In genomic region chr9:23621166-23621565, GRCh38 we compare ENCODE assay signal across 25 cellular contexts.
DNase-seq lines count a peak whose midpoint lies in the region; ATAC-seq and TF ChIP-seq lines count a peak whose summit lies in the region.
"Had no signal": no experiment of that assay in that cellular context is flagged by ENCODE, and none has a peak within 500 bp of the region (broad histone marks: within the 10 kb centered on the region; RNA-seq: fewer than 3 reads in every experiment).

No MANE protein-coding gene starts in this region.

- no peaks in the 10 kb centered on the region for H3K36me3 Mint-ChIP-seq in stimulated activated naive B cell treated with anti-CD40 and anti-IgM and Interleukin-4, amounts not matched to agents 10 μg/mL and 1 μg/mL and 100 μg/mL, for 72 hours
- H3K36me3 Mint-ChIP-seq: CD8-positive, alpha-beta memory T cell; natural killer cell; stimulated activated memory B cell treated with anti-CD40 and anti-IgM and Interleukin-4, amounts not matched to agents 10 μg/mL and 1 μg/mL and 100 μg/mL, for 72 hours had no signal

- WGBS in mesenchymal stem cell: 72% methylated on average over 2 of the region's 2 CpGs

- in situ Hi-C loops in astrocyte of the spinal cord (cut with HindIII; ENCODE audit: low sequenced_read_pairs): no loop called here

- H3K9me3 Mint-ChIP-seq in stimulated activated naive B cell treated with anti-CD40 and anti-IgM and Interleukin-4, amounts not matched to agents 10 μg/mL and 1 μg/mL and 100 μg/mL, for 72 hours: peaks cover 0 to 7% of the 10 kb centered on the region in 2 donors
- H3K9me3 Mint-ChIP-seq: dendritic cell treated with granulocyte-macrophage colony-stimulating factor and Interleukin-4, amounts not matched to agents 40 ng/mL and 50 ng/mL, for 4 days had no signal

- POLR2A ChIA-PET in PC-3 (lab: Charles Lee; ENCODE audit: unreplicated experiment): no interaction called here

- CTCF ChIA-PET in PC-3 (lab: Charles Lee): no interaction called here

- no peak overlapping the region for H3K18ac ChIP-seq in mesenchymal stem cell (ENCODE audit: low read depth in 1 of 2, low read length in 2 of 2)

- no peak overlapping the region for H3K4me3 Mint-ChIP-seq in stimulated activated naive B cell treated with anti-CD40 and anti-IgM and Interleukin-4, amounts not matched to agents 10 μg/mL and 1 μg/mL and 100 μg/mL, for 72 hours
- H3K4me3 Mint-ChIP-seq: CD8-positive, alpha-beta memory T cell; dendritic cell treated with granulocyte-macrophage colony-stimulating factor and Interleukin-4, amounts not matched to agents 40 ng/mL and 50 ng/mL, for 4 days; natural killer cell; stimulated activated memory B cell treated with anti-CD40 and anti-IgM and Interleukin-4, amounts not matched to agents 10 μg/mL and 1 μg/mL and 100 μg/mL, for 72 hours had no signal

- H3K9ac ChIP-seq in BLaER1 treated with 17β-estradiol and CSF1 and Interleukin-3, amounts not matched to agents 10 nM and 100 nM: no peak overlapping the region
- H3K9ac ChIP-seq in PC-3 (ENCODE audit: low read length): peak overlapping the region; percentile 94
- no peak overlapping the region for H3K9ac ChIP-seq in mesenchymal stem cell (ENCODE audit: low read length)

- H2AFZ ChIP-seq in PC-3 (ENCODE audit: low read length) (no peak overlapping the region), mesenchymal stem cell (ENCODE audit: low read depth, low read length) (no peak overlapping the region)

- no peaks in the 10 kb centered on the region for H3K79me2 ChIP-seq in PC-3 (ENCODE audit: low read length)

- H3K4me2 ChIP-seq in BLaER1 treated with 17β-estradiol and CSF1 and Interleukin-3, amounts not matched to agents 10 nM and 100 nM: peak overlapping the region; percentile 21 to 75 (median 46); a peak in 18 of 22 replicates
- H3K4me2 ChIP-seq in PC-3 (ENCODE audit: low read length): peak overlapping the region; percentile 76
- H3K4me2 ChIP-seq in mesenchymal stem cell (ENCODE audit: low read length, poor library complexity, severe bottlenecking): no peak overlapping the region

- no peaks in the 10 kb centered on the region for H4K20me1 ChIP-seq in BLaER1 treated with 17β-estradiol and CSF1 and Interleukin-3, amounts not matched to agents 10 nM and 100 nM
- H4K20me1 ChIP-seq in PC-3 (ENCODE audit: low read length): no peaks in the 10 kb centered on the region

- H2BK5ac ChIP-seq in mesenchymal stem cell (ENCODE audit: low read depth, low read length, poor library complexity, severe bottlenecking): no peak overlapping the region

- no peak overlapping the region for H2AK5ac ChIP-seq in mesenchymal stem cell (ENCODE audit: low read length, severe bottlenecking)

- H3K4me1 Mint-ChIP-seq in stimulated activated naive B cell treated with anti-CD40 and anti-IgM and Interleukin-4, amounts not matched to agents 10 μg/mL and 1 μg/mL and 100 μg/mL, for 72 hours: no peaks in the 10 kb centered on the region
- H3K4me1 Mint-ChIP-seq: CD8-positive, alpha-beta memory T cell; natural killer cell; stimulated activated memory B cell treated with anti-CD40 and anti-IgM and Interleukin-4, amounts not matched to agents 10 μg/mL and 1 μg/mL and 100 μg/mL, for 72 hours had no signal

- H3K4me1 ChIP-seq in BLaER1 treated with 17β-estradiol and CSF1 and Interleukin-3, amounts not matched to agents 10 nM and 100 nM: peaks cover 12 to 21% (median 15%) of the 10 kb centered on the region in 10 experiments; a peak in 19 of 20 replicates
- H3K4me1 ChIP-seq in PC-3 (ENCODE audit: insufficient read depth, low read length) (peaks cover 39% of the 10 kb centered on the region), mesenchymal stem cell (ENCODE audit: control insufficient read depth, insufficient read depth, low read depth, low read length) (no peaks in the 10 kb centered on the region)

- no peak overlapping the region for H3K4ac ChIP-seq in mesenchymal stem cell (ENCODE audit: low read depth in 1 of 2, low read length in 2 of 2)

- DNase-seq in PC-3: peak; percentile 92
- peak; percentile 79 for DNase-seq in astrocyte of the spinal cord (ENCODE audit: low read depth, low spot score)
- DNase-seq in mesenchymal stem cell: peak; percentile 4
- no peak for DNase-seq in stimulated activated naive B cell treated with anti-CD40 and anti-IgM and Interleukin-4, amounts not matched to agents 10 μg/mL and 1 μg/mL and 100 μg/mL, for 72 hours
- DNase-seq in sciatic nerve (ENCODE audit: low spot score): no peak
- no peak for DNase-seq in central memory CD4-positive, alpha-beta T cell
- DNase-seq: activated CD4-positive, alpha-beta T cell treated with anti-CD3 and anti-CD28 coated beads, Interleukin-2, amount 50 U/mL, for 1 hour; activated CD8-positive, alpha-beta memory T cell treated with anti-CD3 and anti-CD28 coated beads, Interleukin-2, amount 50 U/mL, for 4 hours; CD8-positive, alpha-beta memory T cell; foreskin fibroblast; H7; left colon; natural killer cell; NCI-H1105 treated with DMSO at 0.1 percent for 48 hours; NCI-H510A treated with DMSO at 0.1 percent for 48 hours; ovary; Right ventricle myocardium superior; stimulated activated CD4-positive, alpha-beta T cell treated with anti-CD3 and anti-CD28 coated beads, Interleukin-1b, Interleukin-23, amount 100 ng/mL, for 48 hours; T-helper 1 cell had no signal

- no peak overlapping the region for H4K8ac ChIP-seq in mesenchymal stem cell (ENCODE audit: low read length)

- no peak overlapping the region for H4K91ac ChIP-seq in mesenchymal stem cell (ENCODE audit: low read length)

- H3K27me3 ChIP-seq in BLaER1 treated with 17β-estradiol and CSF1 and Interleukin-3, amounts not matched to agents 10 nM and 100 nM: no peaks in the 10 kb centered on the region
- H3K27me3 ChIP-seq in PC-3 (ENCODE audit: low read length): no peaks in the 10 kb centered on the region
- H3K27me3 ChIP-seq in mesenchymal stem cell (ENCODE audit: control insufficient read depth in 1 of 2, insufficient read depth in 1 of 2, low read length in 2 of 2): no peaks in the 10 kb centered on the region
- H3K27me3 ChIP-seq: cardiac muscle cell, ovary had no signal

- intact Hi-C loops in PC-3 (cut with micrococcal nuclease) (loop anchor here (1.0 to 10.0 kb wide), 7 partner anchors 39 to 496 kb away; partner anchors contain the start of gene ELAVL2), sciatic nerve (cut with DNase I) (no loop called here)

- no peak overlapping the region for H2BK15ac ChIP-seq in mesenchymal stem cell (ENCODE audit: low read depth, poor library complexity, severe bottlenecking)

- no peak overlapping the region for H3K27ac Mint-ChIP-seq in stimulated activated naive B cell treated with anti-CD40 and anti-IgM and Interleukin-4, amounts not matched to agents 10 μg/mL and 1 μg/mL and 100 μg/mL, for 72 hours
- H3K27ac Mint-ChIP-seq: CD8-positive, alpha-beta memory T cell; dendritic cell treated with granulocyte-macrophage colony-stimulating factor and Interleukin-4, amounts not matched to agents 40 ng/mL and 50 ng/mL, for 4 days; natural killer cell; stimulated activated memory B cell treated with anti-CD40 and anti-IgM and Interleukin-4, amounts not matched to agents 10 μg/mL and 1 μg/mL and 100 μg/mL, for 72 hours had no signal

- no peaks in the 10 kb centered on the region for H3K79me1 ChIP-seq in mesenchymal stem cell (replicated peaks; ENCODE audit: low read length, poor library complexity, severe bottlenecking)

- H3K9me2 ChIP-seq in PC-3 (replicated peaks; ENCODE audit: low read length): no peaks in the 10 kb centered on the region

- H3K27me3 Mint-ChIP-seq in stimulated activated naive B cell treated with anti-CD40 and anti-IgM and Interleukin-4, amounts not matched to agents 10 μg/mL and 1 μg/mL and 100 μg/mL, for 72 hours: no peaks in the 10 kb centered on the region
- H3K27me3 Mint-ChIP-seq: CD8-positive, alpha-beta memory T cell; dendritic cell treated with granulocyte-macrophage colony-stimulating factor and Interleukin-4, amounts not matched to agents 40 ng/mL and 50 ng/mL, for 4 days; stimulated activated memory B cell treated with anti-CD40 and anti-IgM and Interleukin-4, amounts not matched to agents 10 μg/mL and 1 μg/mL and 100 μg/mL, for 72 hours had no signal

- no peaks in the 10 kb centered on the region for H3K36me3 ChIP-seq in BLaER1 treated with 17β-estradiol and CSF1 and Interleukin-3, amounts not matched to agents 10 nM and 100 nM
- peaks cover 13% of the 10 kb centered on the region for H3K36me3 ChIP-seq in PC-3 (ENCODE audit: low read depth, low read length)
- H3K36me3 ChIP-seq in mesenchymal stem cell (ENCODE audit: control insufficient read depth in 1 of 2, insufficient read depth in 2 of 2, low read depth in 1 of 2, low read length in 2 of 2): no peaks in the 10 kb centered on the region
- H3K36me3 ChIP-seq: cardiac muscle cell, ovary, thoracic aorta had no signal

- H3F3A ChIP-seq in PC-3 (ENCODE audit: low read length, unreplicated experiment): peaks cover 5% of the 10 kb centered on the region

- no peak for TF ChIP-seq CTCF in PC-3 (conservative IDR thresholded peaks at IDR 0.05; ENCODE audit: low read depth, low read length)
- TF ChIP-seq CTCF in astrocyte of the spinal cord (IDR thresholded peaks at IDR 0.05; ENCODE audit: low read depth, low read length): no peak

- no TSS peak for BruUV-seq in PC-3 (replicated peaks; lab: Mats Ljungman, UMichigan)

- H3K9me3 ChIP-seq in BLaER1 treated with 17β-estradiol and CSF1 and Interleukin-3, amounts not matched to agents 10 nM and 100 nM (replicated peaks in 1 of 11): no peaks in the 10 kb centered on the region; a peak in 2 of 22 replicates
- H3K9me3 ChIP-seq in PC-3 (ENCODE audit: low read length) (no peaks in the 10 kb centered on the region), mesenchymal stem cell (ENCODE audit: control insufficient read depth, low read length) (no peaks in the 10 kb centered on the region)
- H3K9me3 ChIP-seq: ovary, thoracic aorta had no signal

- H3K4me3 ChIP-seq in BLaER1 treated with 17β-estradiol and CSF1 and Interleukin-3, amounts not matched to agents 10 nM and 100 nM: no peak overlapping the region
- H3K4me3 ChIP-seq in PC-3 (ENCODE audit: low read length): 0 out of 2 replicates have a peak overlapping the region, but pooled peaks have one; percentile 20
- H3K4me3 ChIP-seq in astrocyte of the spinal cord (ENCODE audit: low read depth, low read length): no peak overlapping the region
- no peak overlapping the region for H3K4me3 ChIP-seq in mesenchymal stem cell (ENCODE audit: insufficient read depth in 1 of 2, low read depth in 1 of 2, low read length in 2 of 2)
- H3K4me3 ChIP-seq: cardiac muscle cell, ovary, thoracic aorta had no signal

- no peak overlapping the region for H3K14ac ChIP-seq in mesenchymal stem cell (ENCODE audit: low read length in 2 of 2)

- H3K23ac ChIP-seq in mesenchymal stem cell (ENCODE audit: low read length in 2 of 2): no peak overlapping the region

- H2BK120ac ChIP-seq in mesenchymal stem cell (ENCODE audit: low read depth, low read length): no peak overlapping the region

- peak; percentile 79 for ATAC-seq in PC-3
- ATAC-seq in stimulated activated naive B cell treated with anti-CD40 and anti-IgM and Interleukin-4, amounts not matched to agents 10 μg/mL and 1 μg/mL and 100 μg/mL, for 72 hours (replicated peaks): no peak
- ATAC-seq in GM18519 (IDR thresholded peaks at IDR 0.05; ENCODE audit: low FRiP score, unreplicated experiment): no peak
- ATAC-seq in sciatic nerve: no peak
- ATAC-seq: left colon; natural killer cell; stimulated activated memory B cell treated with anti-CD40 and anti-IgM and Interleukin-4, amounts not matched to agents 10 μg/mL and 1 μg/mL and 100 μg/mL, for 72 hours had no signal

- no peak overlapping the region for H3K27ac ChIP-seq in BLaER1 treated with 17β-estradiol and CSF1 and Interleukin-3, amounts not matched to agents 10 nM and 100 nM
- H3K27ac ChIP-seq in PC-3 (ENCODE audit: low read length): peak overlapping the region; percentile 100
- no peak overlapping the region for H3K27ac ChIP-seq in mesenchymal stem cell (ENCODE audit: low read length, poor library complexity, severe bottlenecking)
- H3K27ac ChIP-seq: cardiac muscle cell, ovary, thoracic aorta had no signal

- no peak overlapping the region for H2BK12ac ChIP-seq in mesenchymal stem cell (ENCODE audit: low read length in 2 of 2)

Comparison
In these comparisons a context has a peak if more than half of its experiments do, and no peak if none do; other contexts are left out.
1. DNase-seq: peak in PC-3 (single experiment), astrocyte of the spinal cord (single experiment) and mesenchymal stem cell (single experiment); none in stimulated activated naive B cell treated with anti-CD40 and anti-IgM and Interleukin-4, amounts not matched to agents 10 μg/mL and 1 μg/mL and 100 μg/mL, for 72 hours (single experiment), sciatic nerve (single experiment) and central memory CD4-positive, alpha-beta T cell (single experiment).